8 cellular contexts compared by ENCODE assay signal in the genomic region with DNA sequence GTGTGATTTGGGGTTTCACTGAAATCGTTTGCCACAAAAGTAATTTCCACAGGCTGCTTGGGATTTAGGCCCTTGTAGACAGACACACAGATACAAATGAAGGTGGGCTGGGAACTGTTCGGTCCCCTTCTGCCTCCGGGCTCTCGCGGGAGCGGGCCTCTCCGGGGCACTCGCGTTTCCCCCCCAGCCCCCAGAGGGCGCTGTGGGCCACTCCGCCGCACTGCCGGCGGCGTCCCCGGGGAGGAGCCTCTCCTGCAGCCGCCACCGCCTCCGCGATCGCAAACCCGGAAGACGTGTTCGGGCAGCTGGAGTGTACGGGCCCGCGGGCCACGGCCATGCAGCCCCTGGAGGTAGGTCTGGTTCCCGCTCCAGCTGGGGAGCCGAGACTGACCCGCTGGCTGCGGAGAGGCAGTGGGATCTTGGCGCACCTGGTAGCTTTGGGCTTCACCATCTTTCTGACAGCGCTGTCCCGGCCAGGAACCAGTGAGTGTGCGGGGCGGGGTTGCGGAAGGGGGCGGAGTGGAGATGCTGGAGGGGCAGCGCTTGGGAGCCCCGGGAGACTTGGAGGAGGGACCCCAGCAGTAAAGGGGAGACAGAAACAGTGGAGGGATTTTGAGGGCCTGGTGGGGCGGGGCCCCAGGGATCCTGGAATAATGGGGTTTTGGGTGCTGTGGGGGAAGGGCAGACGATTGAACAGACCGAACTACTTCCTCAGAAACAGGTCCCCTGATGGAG. TPM values are rescaled to one million over a fixed set of nuclear protein-coding genes. Genes with fewer than 3 reads are reported as not detected.
DNase-seq lines count a peak whose midpoint lies in the region; FAIRE-seq and TF ChIP-seq lines count a peak whose summit lies in the region.

A gene with protein sequence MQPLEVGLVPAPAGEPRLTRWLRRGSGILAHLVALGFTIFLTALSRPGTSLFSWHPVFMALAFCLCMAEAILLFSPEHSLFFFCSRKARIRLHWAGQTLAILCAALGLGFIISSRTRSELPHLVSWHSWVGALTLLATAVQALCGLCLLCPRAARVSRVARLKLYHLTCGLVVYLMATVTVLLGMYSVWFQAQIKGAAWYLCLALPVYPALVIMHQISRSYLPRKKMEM (plus strand): TSS at position 290 of the 735 bp plus-strand sequence. CDS start 46 bp downstream, at position 336.

- H3F3A ChIP-seq in GM23248 (ENCODE audit: insufficient read depth): no peaks in the 10 kb centered on the region

- peak; percentile 72 to 98 for TF ChIP-seq CTCF in suprapubic skin (IDR thresholded peaks at IDR 0.05)

- TF ChIP-seq POLR2A in suprapubic skin (IDR thresholded peaks at IDR 0.05): no peak

- H3K4me3 ChIP-seq in GM23248: peak within 1 kb of the TSS; percentile 93
- peak within 1 kb of the TSS; percentile 93 for H3K4me3 ChIP-seq in suprapubic skin

- H3K4me1 ChIP-seq in GM23248 (ENCODE audit: insufficient read depth) (peaks cover 5% of the 10 kb centered on the region), suprapubic skin (peaks cover 55% of the 10 kb centered on the region)

- peak within 1 kb of the TSS; percentile 25; the same call in 1 of the 2 replicates for H3K27ac ChIP-seq in GM23248
- peak within 1 kb of the TSS; percentile 81 for H3K27ac ChIP-seq in suprapubic skin

- peak within 1 kb of the TSS; percentile 74 for H3K9ac ChIP-seq in GM23248

- peak; percentile 17 for FAIRE-seq in G401.6 (lab: Jason Lieb, UNC)

- H4K20me1 ChIP-seq in GM23248 (ENCODE audit: insufficient read depth): no peaks in the 10 kb centered on the region

- no peak for TF ChIP-seq EP300 in suprapubic skin (IDR thresholded peaks at IDR 0.05)

- DNase-seq in GM23248 (peak; percentile 93), Kasumi-1 (lab: John Stamatoyannopoulos, UW) (peak; percentile 74 to 79), SHP77 (lab: John Stamatoyannopoulos, UW) (peak; percentile 75 to 87), foreskin melanocyte (peak; percentile 79), nucleus accumbens (lab: John Stamatoyannopoulos, UW) (peak in 55 of 56 donors; percentile 22 to 90 (median 79)), suprapubic skin (ENCODE audit: low spot score in 2 of 2) (peak; percentile 89 to 93)
- DNase-seq in activated gamma-delta T cell treated with anti-CD3 and anti-CD28 coated beads, Interleukin-2, amount 50 U/mL, for 16 hours (ENCODE audit: low read depth): peak; percentile 84

- 1% methylated on average over 29 to 37 of the region's 44 CpGs for WGBS in GM23248 (ENCODE audit: low coverage in 1 of 2, low lambda C conversion rate in 2 of 2, missing lambda C conversion rate in 2 of 2), 2 experiments
- under 1% methylated on average over 42 of the region's 44 CpGs for WGBS in suprapubic skin

- in situ Hi-C loops in GM23248 (cut with MboI): loop anchor here (5.0 kb wide), 1 partner anchor 38 kb away; no protein-coding TSS in a partner anchor

- no peaks in the 10 kb centered on the region for H3K9me3 ChIP-seq in GM23248 (ENCODE audit: low read depth)
- no peaks in the 10 kb centered on the region for H3K9me3 ChIP-seq in suprapubic skin

- H3K36me3 ChIP-seq in GM23248 (ENCODE audit: low read depth): 0 out of 2 replicates have a peak, but pooled peaks cover 5% of the 10 kb centered on the region
- H3K36me3 ChIP-seq in suprapubic skin: peaks cover 35% of the 10 kb centered on the region

- no peaks in the 10 kb centered on the region for H3K27me3 ChIP-seq in GM23248 (replicated peaks; ENCODE audit: insufficient read depth)
- no peaks in the 10 kb centered on the region for H3K27me3 ChIP-seq in suprapubic skin

- H3K79me2 ChIP-seq in GM23248 (ENCODE audit: insufficient read depth): peaks cover 29% of the 10 kb centered on the region

- peak within 1 kb of the TSS; percentile 91 for H2AFZ ChIP-seq in GM23248

- no peaks in the 10 kb centered on the region for H3K9me2 ChIP-seq in GM23248 (ENCODE audit: insufficient read depth)

- peak within 1 kb of the TSS; percentile 72 for H3K4me2 ChIP-seq in GM23248 (ENCODE audit: unreplicated experiment)

RNA-seq across cellular contexts. Expression of the gene that starts here (rescaled TPM):
- total RNA-seq in GM23248 (2014; rRNA removed; shearing (Covaris generic)): 9.5 and 9.6 TPM in 2 replicates
- polyA plus RNA-seq in GM23248 (2016; fragmentation: Nextera tagmentation; extraction: Ambion mirVana): 5.5 and 5.9 TPM in 2 replicates
- 10 to 100 TPM; 12.3 to 27.4 (median 24.7) TPM for total RNA-seq in suprapubic skin

Comparison
In these comparisons a context has a peak if more than half of its experiments do, and no peak if none do; other contexts are left out.
1. Peak in every context shown above with its lines: DNase-seq, H3K4me3 ChIP-seq and H3K27ac ChIP-seq.